Comparison of ENCODE assay signal across 8 cellular contexts in the genomic region with DNA sequence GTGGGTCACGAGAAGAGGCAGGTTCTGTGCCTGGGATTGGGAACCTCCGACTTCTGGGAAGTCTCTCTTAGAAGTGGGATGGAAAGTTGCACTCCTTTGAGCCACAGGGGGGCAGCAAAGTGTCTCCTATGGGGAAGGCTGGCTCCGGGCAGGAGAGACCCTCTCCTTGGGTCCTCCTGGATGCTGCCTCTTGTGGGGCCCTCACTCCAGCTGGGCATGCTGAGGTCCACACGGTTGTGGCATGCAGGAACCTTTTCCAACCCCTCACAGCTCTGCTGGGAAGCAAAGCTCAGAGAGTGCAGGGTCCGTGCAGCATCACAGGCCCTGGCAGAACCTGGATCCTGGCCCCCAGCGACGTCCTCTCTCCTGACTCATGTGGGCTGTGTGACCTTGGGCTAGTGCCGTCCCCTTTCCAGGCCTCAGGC. TPM values are rescaled to one million over a fixed set of nuclear protein-coding genes. Genes with fewer than 3 reads are reported as not detected.
DNase-seq lines count a peak whose midpoint lies in the region; ATAC-seq and TF ChIP-seq lines count a peak whose summit lies in the region.

No MANE protein-coding gene starts in this region.

- no peak overlapping the region for H3K27ac Mint-ChIP-seq in progenitor cell of endocrine pancreas

- H4K20me1 ChIP-seq in PC-9 (ENCODE audit: insufficient read depth) = no peaks in the 10 kb centered on the region

- H3K79me2 ChIP-seq in PC-9 (ENCODE audit: low read depth) = no peaks in the 10 kb centered on the region

- no peak overlapping the region for H3K4me2 ChIP-seq in PC-9

- H3K27ac ChIP-seq in PC-9 (no peak overlapping the region), esophagus squamous epithelium (no peak overlapping the region)

- no TSS peak for BruUV-seq in PC-9 (replicated peaks; lab: Mats Ljungman, UMichigan)

- H3F3A ChIP-seq in PC-9 (ENCODE audit: insufficient read depth, low read depth) = no peaks in the 10 kb centered on the region

- H3K4me3 Mint-ChIP-seq in progenitor cell of endocrine pancreas (ENCODE audit: low read depth) = no peak overlapping the region

- H3K4me1 ChIP-seq in HAP-1 (no peaks in the 10 kb centered on the region), PC-9 (replicated peaks; ENCODE audit: insufficient read depth) (no peaks in the 10 kb centered on the region), esophagus squamous epithelium (no peaks in the 10 kb centered on the region)

- POLR2A ChIA-PET in BJ (lab: Charles Lee) (no interaction called here), PC-9 (lab: Charles Lee; ENCODE audit: unreplicated experiment) (no interaction called here)

- WGBS in esophagus squamous epithelium, 2 donors = 28 to 35% methylated on average over 7 to 8 of the region's 8 CpGs

- H3K9me3 Mint-ChIP-seq in progenitor cell of endocrine pancreas (ENCODE audit: low read depth) = no peaks in the 10 kb centered on the region

- H3K9me3 ChIP-seq in HAP-1 (no peaks in the 10 kb centered on the region), PC-9 (ENCODE audit: insufficient read depth, low read depth) (no peaks in the 10 kb centered on the region), esophagus squamous epithelium (no peaks in the 10 kb centered on the region)

- H3K4me3 ChIP-seq in BJ (ENCODE audit: low read depth, low read length) (no peak overlapping the region), HAP-1 (no peak overlapping the region), PC-9 (no peak overlapping the region), esophagus squamous epithelium (no peak overlapping the region)

- no peak for DNase-seq in BJ (ENCODE audit: low read depth)
- peak; percentile 47 to 86 for DNase-seq in HAP-1 (ENCODE audit: low spot score in 2 of 2)
- DNase-seq in PC-9 = peak in 1 of 2 experiments; percentile 35
- no peak for DNase-seq in esophagus squamous epithelium (lab: John Stamatoyannopoulos, UW)
- peak; percentile 62 for DNase-seq in progenitor cell of endocrine pancreas (ENCODE audit: low spot score, unreplicated experiment)

- TF ChIP-seq CTCF in BJ (IDR thresholded peaks at IDR 0.05; ENCODE audit: insufficient read depth, low read depth, low read length) = peak; percentile 74
- peak; percentile 77 for TF ChIP-seq CTCF in PC-9 (conservative IDR thresholded peaks at IDR 0.05)
- TF ChIP-seq CTCF in esophagus squamous epithelium (IDR thresholded peaks at IDR 0.05) = peak in 4 of 6 experiments; percentile 13 to 53 (median 30)
- TF ChIP-seq CTCF in progenitor cell of endocrine pancreas (IDR thresholded peaks at IDR 0.05; ENCODE audit: unreplicated experiment) = peak; percentile 88

- no peak for TF ChIP-seq POLR2A in esophagus squamous epithelium (IDR thresholded peaks at IDR 0.05)

- no peak overlapping the region for H2AFZ ChIP-seq in PC-9

- peaks cover 14% of the 10 kb centered on the region for H3K27me3 Mint-ChIP-seq in progenitor cell of endocrine pancreas

- ATAC-seq in HG02610 (IDR thresholded peaks at IDR 0.05; ENCODE audit: unreplicated experiment) = no peak
- no peak for ATAC-seq in GM21423 (IDR thresholded peaks at IDR 0.05; ENCODE audit: unreplicated experiment)
- no peak for ATAC-seq in HG03469 (IDR thresholded peaks at IDR 0.05; ENCODE audit: unreplicated experiment)

- no peaks in the 10 kb centered on the region for H3K36me3 ChIP-seq in BJ (ENCODE audit: control insufficient read depth, insufficient read depth, low read length)
- H3K36me3 ChIP-seq in HAP-1 (replicated peaks) = no peaks in the 10 kb centered on the region
- no peaks in the 10 kb centered on the region for H3K36me3 ChIP-seq in PC-9 (ENCODE audit: low read depth)
- H3K36me3 ChIP-seq in esophagus squamous epithelium = no peaks in the 10 kb centered on the region

- intact Hi-C loops in PC-9 (cut with micrococcal nuclease; ENCODE audit: unreplicated experiment) = loop anchor here (1.0 kb wide), 1 partner anchor 473 kb away; no protein-coding TSS in a partner anchor
- intact Hi-C loops in esophagus squamous epithelium (cut with DNase I) = no loop called here

- no peaks in the 10 kb centered on the region for H3K36me3 Mint-ChIP-seq in progenitor cell of endocrine pancreas (ENCODE audit: insufficient read depth)

- H3K27me3 ChIP-seq in BJ (ENCODE audit: control insufficient read depth, insufficient read depth, low read length) = peaks cover 8% of the 10 kb centered on the region
- no peaks in the 10 kb centered on the region for H3K27me3 ChIP-seq in HAP-1 (ENCODE audit: low read depth)
- H3K27me3 ChIP-seq in PC-9 (ENCODE audit: insufficient read depth, low read depth) = no peaks in the 10 kb centered on the region
- peaks cover 0 to 58% (median 0%) of the 10 kb centered on the region in 4 donors for H3K27me3 ChIP-seq in esophagus squamous epithelium

- H3K4me1 Mint-ChIP-seq in progenitor cell of endocrine pancreas (ENCODE audit: low read depth) = peaks cover 25% of the 10 kb centered on the region

- H3K9me2 ChIP-seq in PC-9 (ENCODE audit: insufficient read depth) = no peaks in the 10 kb centered on the region

- in situ Hi-C loops in HAP-1 (cut with MboI; ENCODE audit: low sequenced_read_pairs) = loop anchor here (5.0 kb wide), 1 partner anchor 473 kb away; no protein-coding TSS in a partner anchor

- CTCF ChIA-PET in BJ (lab: Yijun Ruan, JAX) = interaction anchor here (1.4 to 2.4 kb wide), 4 partner anchors 15 to 473 kb away, joined by 3 to 7 read pairs (median 6); no protein-coding TSS in a partner anchor
- CTCF ChIA-PET in PC-9 (lab: Charles Lee) = interaction anchor here (0.6 kb wide), 1 partner anchor 349 kb away, joined by 3 read pairs; no protein-coding TSS in a partner anchor

RNA-seq across cellular contexts. Expression of gene SDSL, which starts 17.4 kb away (rescaled TPM):
- polyA plus RNA-seq in BJ (2011; rRNA removed) = 8.6 and 13.2 TPM in 2 replicates
- polyA minus RNA-seq in BJ (2011; rRNA and poly(A)+ RNA removed) = 3.0 and 4.3 TPM in 2 replicates
- total RNA-seq in PC-9 (2021) (14.2 and 26.6 TPM in 2 replicates), esophagus squamous epithelium (1 to 10 TPM in 2 of 4 donors, under 1 TPM in 1, not detected in 1; 0.48 to 3.1 (median 1.5) TPM), progenitor cell of endocrine pancreas (14.0 and 17.2 TPM in 2 replicates)

RNA-seq across cellular contexts. Expression of gene LHX5, which starts 32.1 kb away (rescaled TPM):
- polyA plus RNA-seq in BJ (2011; rRNA removed) = not detected in 2 replicates
- not detected in 2 replicates for polyA minus RNA-seq in BJ (2011; rRNA and poly(A)+ RNA removed)
- 0.65 and 1.1 TPM in 2 replicates for total RNA-seq in PC-9 (2021)
- not detected for total RNA-seq in esophagus squamous epithelium
- total RNA-seq in progenitor cell of endocrine pancreas = 0.41 and 0.78 TPM in 2 replicates

RNA-seq across cellular contexts. Expression of gene SDS, which starts 35.9 kb away (rescaled TPM):
- polyA plus RNA-seq in BJ (2011; rRNA removed) = not detected in 2 replicates
- not detected in 2 replicates for polyA minus RNA-seq in BJ (2011; rRNA and poly(A)+ RNA removed)
- total RNA-seq in PC-9 (2021) (not detected in 2 replicates), esophagus squamous epithelium (under 1 TPM in 1 of 4 donors, not detected in 3; 0.76 TPM), progenitor cell of endocrine pancreas (not detected in 2 replicates)

Comparison
In these comparisons a context has a peak if more than half of its experiments do, and no peak if none do; other contexts are left out.
1. DNase-seq: peak in HAP-1 (2 of 2) and progenitor cell of endocrine pancreas (single experiment); none in BJ (single experiment) and esophagus squamous epithelium (single experiment).
2. CTCF ChIP-seq: peak in every context shown above with its lines; median percentile 88 in progenitor cell of endocrine pancreas; 77 in PC-9; 74 in BJ; 30 in esophagus squamous epithelium.